Comparison of ENCODE assay signal across 23 cellular contexts in genomic region chr1:220808501-220809186, GRCh38. TPM values are rescaled to one million over a fixed set of nuclear protein-coding genes. Genes with fewer than 3 reads are reported as not detected.
DNase-seq lines count a peak whose midpoint lies in the region; ATAC-seq, FAIRE-seq and TF ChIP-seq lines count a peak whose summit lies in the region.
"Had no signal": no experiment of that assay in that cellular context is flagged by ENCODE, and none has a peak within 500 bp of the region (broad histone marks: within the 10 kb centered on the region; RNA-seq: fewer than 3 reads in every experiment).

No MANE protein-coding gene starts in this region.

- WGBS in heart left ventricle, 4 donors: 65 to 77% (median 69%) methylated on average over 9 of the region's 9 CpGs
- 52% methylated on average over 8 of the region's 9 CpGs for WGBS in suprapubic skin

- no peak overlapping the region for H3K4me3 ChIP-seq in heart left ventricle
- H3K4me3 ChIP-seq in osteoblast (ENCODE audit: insufficient read depth, low read length): no peak overlapping the region
- no peak overlapping the region for H3K4me3 ChIP-seq in suprapubic skin
- H3K4me3 ChIP-seq: GM23248, MG63, skin epidermis, uterus had no signal

- TF ChIP-seq POLR2A in heart left ventricle (IDR thresholded peaks at IDR 0.05) (no peak), GM12891 (IDR thresholded peaks at IDR 0.05; ENCODE audit: low read depth, low read length) (no peak), suprapubic skin (IDR thresholded peaks at IDR 0.05) (no peak)

- TF ChIP-seq CTCF in heart left ventricle (IDR thresholded peaks at IDR 0.05) (no peak), osteoblast (IDR thresholded peaks at IDR 0.05; ENCODE audit: extremely low read depth, low read depth, low read length) (no peak), suprapubic skin (IDR thresholded peaks at IDR 0.05) (no peak)

- TF ChIP-seq EP300 in suprapubic skin (IDR thresholded peaks at IDR 0.05): no peak

- no peaks in the 10 kb centered on the region for H3K79me2 ChIP-seq in osteoblast (ENCODE audit: insufficient read depth, low read length)

- H3K36me3 ChIP-seq in heart left ventricle (peaks cover 0 to 29% (median 0%) of the 10 kb centered on the region in 9 donors), osteoblast (ENCODE audit: insufficient read depth, low read length) (no peaks in the 10 kb centered on the region), suprapubic skin (no peaks in the 10 kb centered on the region)
- H3K36me3 ChIP-seq: MG63, uterus had no signal

- H3K4me1 ChIP-seq in heart left ventricle (peaks cover 0 to 21% (median 7%) of the 10 kb centered on the region in 12 donors), osteoblast (ENCODE audit: insufficient read depth, low read length) (peaks cover 7% of the 10 kb centered on the region), suprapubic skin (peaks cover 5% of the 10 kb centered on the region)
- H3K4me1 ChIP-seq: uterus had no signal

- peak; percentile 74 for DNase-seq in H4 (ENCODE audit: low spot score)
- DNase-seq in SK-N-DZ (ENCODE audit: low spot score): peak; percentile 57
- no peak for DNase-seq in heart left ventricle
- no peak for DNase-seq in osteoblast (ENCODE audit: insufficient read length, low spot score, missing footprints)
- no peak for DNase-seq in GM12891 (ENCODE audit: insufficient read length, low spot score)
- DNase-seq in suprapubic skin (ENCODE audit: low spot score in 2 of 2): no peak
- DNase-seq in substantia nigra (lab: John Stamatoyannopoulos, UW): no peak
- no peak for DNase-seq in SKM-1 treated with dmso at 0.1 percent for 144 hours (lab: John Stamatoyannopoulos, UW; ENCODE audit: unreplicated experiment)
- DNase-seq: activated CD4-positive, alpha-beta T cell treated with anti-CD3 and anti-CD28 coated beads, Interleukin-2, amount 50 U/mL, for 1 hour; activated T-cell treated with anti-CD3 and anti-CD28 coated beads, Interleukin-2, amount 50 U/mL, for 48 hours; DMS 273 treated with DMSO at 0.1 percent for 48 hours; erythroblast; GM23248; hippocampal formation; MG63; NCI-H2029; NCI-H774; RPMI8226; stimulated activated naive CD4-positive, alpha-beta T cell treated with Interleukin-2 at 50 U/mL for 16 hours; T-helper 9 cell; uterus had no signal

- H3K9me3 ChIP-seq in heart left ventricle (no peaks in the 10 kb centered on the region), osteoblast (ENCODE audit: low read depth, low read length) (no peaks in the 10 kb centered on the region), suprapubic skin (no peaks in the 10 kb centered on the region)
- H3K9me3 ChIP-seq: MG63, uterus had no signal

- peak overlapping the region; percentile 24 for H3K4me2 ChIP-seq in osteoblast (ENCODE audit: insufficient read depth, low read length)

- intact Hi-C loops in heart left ventricle (cut with DNase I): loop anchor here in 1 of 10 donors (5.0 kb wide), 1 partner anchor 629 kb away; no protein-coding TSS in a partner anchor

- peak; percentile 32 to 62 (median 50) for ATAC-seq in heart left ventricle
- ATAC-seq: natural killer cell treated with Interleukin-12 subunit alpha and Interleukin-12 subunit beta and Interleukin-15 and Interleukin-18, amount 100 ng/mL, for 72 hours had no signal

- no peak for FAIRE-seq in GM12891 (lab: Jason Lieb, UNC)

- H3K27ac ChIP-seq in heart left ventricle (peak overlapping the region in 2 of 12 donors; percentile 28 to 58), osteoblast (ENCODE audit: low read depth, low read length) (no peak overlapping the region), suprapubic skin (no peak overlapping the region), substantia nigra (ENCODE audit: low read depth, low read length, poor library complexity, severe bottlenecking) (no peak overlapping the region)
- H3K27ac ChIP-seq: GM23248, skin epidermis, uterus had no signal

- H3K27me3 ChIP-seq in heart left ventricle (no peaks in the 10 kb centered on the region), osteoblast (ENCODE audit: insufficient read depth, low read length) (no peaks in the 10 kb centered on the region), suprapubic skin (peaks cover 7% of the 10 kb centered on the region)
- H3K27me3 ChIP-seq: MG63, uterus had no signal

- no peaks in the 10 kb centered on the region for H4K20me1 ChIP-seq in osteoblast (ENCODE audit: insufficient read depth, low read length)

- H2AFZ ChIP-seq in osteoblast (ENCODE audit: low read length): peak overlapping the region; percentile 1
- H2AFZ ChIP-seq: GM23248 had no signal

TF ChIP-seq in GM12891, 5 proteins besides CTCF, POLR2A, EP300 and RAD21:
- TF ChIP-seq SPI1 (IDR thresholded peaks at IDR 0.05; ENCODE audit: low read depth, low read length) (no peak), POLR2AphosphoS5 (IDR thresholded peaks at IDR 0.05; ENCODE audit: low read depth, low read length) (no peak), TAF1 (IDR thresholded peaks at IDR 0.05; ENCODE audit: low read depth, low read length) (no peak), POU2F2 (IDR thresholded peaks at IDR 0.05; ENCODE audit: low read depth, low read length) (no peak), PAX5 (IDR thresholded peaks at IDR 0.05; ENCODE audit: insufficient read depth, low read length, severe bottlenecking) (no peak)
TF ChIP-seq in GM12891: peak in this region for 0.

RNA-seq across cellular contexts. Expression of gene MTARC1, which starts 21.9 kb away (rescaled TPM):
- 0.08 and 1.6 TPM in 2 replicates for total RNA-seq in H4 (2014; rRNA removed; shearing (Covaris generic))
- 22.1 and 22.3 TPM in 2 replicates for polyA plus RNA-seq in SK-N-DZ (2014; cell fraction: cytosol; rRNA removed)
- 26.3 and 27.9 TPM in 2 replicates for polyA plus RNA-seq in SK-N-DZ (2014; cell fraction: nucleus; rRNA removed)
- total RNA-seq in heart left ventricle (10 to 100 TPM in 4 of 9 donors, 1 to 10 TPM in 5; 2.3 to 22.8 (median 6.4) TPM), osteoblast (2.9 TPM in 2 replicates), suprapubic skin (10 to 100 TPM in 1 of 4 donors, 1 to 10 TPM in 3; 2.1 to 12.7 (median 7.5) TPM)
- polyA plus RNA-seq in heart left ventricle: 10 to 100 TPM in 1 of 2 donors, 1 to 10 TPM in 1; 3.7 to 11.2 TPM
- not detected for polyA plus RNA-seq in GM12891 (2012; ENCODE audit: low read depth, missing spikeins)

Comparison
In these comparisons a context has a peak if more than half of its experiments do, and no peak if none do; other contexts are left out.
1. DNase-seq: peak in H4 (single experiment) and SK-N-DZ (single experiment); none in heart left ventricle (0 of 5), osteoblast (single experiment), GM12891 (single experiment), suprapubic skin (0 of 2), substantia nigra (0 of 49) and SKM-1 treated with dmso at 0.1 percent for 144 hours (single experiment).